Comparison of ENCODE assay signal across 12 cellular contexts in genomic region chr12:6223545-6223944, GRCh38. TPM values are rescaled to one million over a fixed set of nuclear protein-coding genes. Genes with fewer than 3 reads are reported as not detected.
A peak's percentile ranks its signal among the peaks of the same experiment; 100 is the strongest.
DNase-seq lines count a peak whose midpoint lies in the region; ATAC-seq and TF ChIP-seq lines count a peak whose summit lies in the region.
"Had no signal": no experiment of that assay in that cellular context is flagged by ENCODE, and none has a peak within 500 bp of the region (broad histone marks: within the 10 kb centered on the region; RNA-seq: fewer than 3 reads in every experiment).

No MANE protein-coding gene starts in this region.

- H3K27ac ChIP-seq in heart right ventricle (peak overlapping the region in 9 of 10 donors; percentile 57 to 96 (median 87)), gastroesophageal sphincter (peak overlapping the region; percentile 92 to 100 (median 96)), psoas muscle (peak overlapping the region; percentile 84), urinary bladder (ENCODE audit: low read depth) (peak overlapping the region; percentile 3)

- intact Hi-C loops in heart right ventricle (cut with DNase I): no loop called here
- intact Hi-C loops in cardiac septum (cut with DNase I): no loop called here
- intact Hi-C loops in psoas muscle (cut with DNase I): loop anchor here in 1 of 2 donors (10.0 kb wide), 1 partner anchor 1719 kb away; no protein-coding TSS in a partner anchor

- H3K4me3 ChIP-seq in heart right ventricle (no peak overlapping the region), gastroesophageal sphincter (no peak overlapping the region), psoas muscle (no peak overlapping the region), urinary bladder (ENCODE audit: low read depth, low read length) (no peak overlapping the region)

- H3K36me3 ChIP-seq in heart right ventricle (peaks cover 0 to 47% (median 6%) of the 10 kb centered on the region in 9 donors), gastroesophageal sphincter (peaks cover 0 to 14% of the 10 kb centered on the region in 2 donors), psoas muscle (ENCODE audit: insufficient read depth in 1 of 2, low read depth in 1 of 2) (no peaks in the 10 kb centered on the region), urinary bladder (ENCODE audit: insufficient read depth) (no peaks in the 10 kb centered on the region)

- 94 to 96% methylated on average over 10 of the region's 10 CpGs for WGBS in heart right ventricle, 2 donors
- 36 to 60% methylated on average over 3 to 5 of the region's 10 CpGs for WGBS in gastroesophageal sphincter (ENCODE audit: low coverage in 1 of 2), 2 donors
- WGBS in psoas muscle, 3 donors: 92 to 95% (median 92%) methylated on average over 10 of the region's 10 CpGs
- 80% methylated on average over 10 of the region's 10 CpGs for WGBS in urinary bladder

- TF ChIP-seq CTCF in heart right ventricle (IDR thresholded peaks at IDR 0.05) (no peak), gastroesophageal sphincter (IDR thresholded peaks at IDR 0.05) (no peak), psoas muscle (IDR thresholded peaks at IDR 0.05) (no peak)

- TF ChIP-seq POLR2A in gastroesophageal sphincter (IDR thresholded peaks at IDR 0.05): no peak

- DNase-seq in heart right ventricle: no peak
- no peak for DNase-seq in cardiac septum (ENCODE audit: low spot score)
- DNase-seq in psoas muscle: no peak
- DNase-seq: activated CD4-positive, alpha-beta T cell treated with anti-CD3 and anti-CD28 coated beads for 4 hours; left colon; naive thymus-derived CD8-positive, alpha-beta T cell; NCI-H1930 had no signal

- no peaks in the 10 kb centered on the region for H3K9me3 ChIP-seq in heart right ventricle
- no peaks in the 10 kb centered on the region for H3K9me3 ChIP-seq in gastroesophageal sphincter
- H3K9me3 ChIP-seq in psoas muscle: no peaks in the 10 kb centered on the region

- peaks cover 51 to 100% (median 85%) of the 10 kb centered on the region in 9 donors for H3K4me1 ChIP-seq in heart right ventricle
- peaks cover 41 to 100% (median 90%) of the 10 kb centered on the region in 3 donors for H3K4me1 ChIP-seq in gastroesophageal sphincter
- peaks cover 60% of the 10 kb centered on the region for H3K4me1 ChIP-seq in psoas muscle
- H3K4me1 ChIP-seq in urinary bladder (ENCODE audit: insufficient read depth): peaks cover 9% of the 10 kb centered on the region

- H3K27me3 ChIP-seq in heart right ventricle: no peaks in the 10 kb centered on the region
- no peaks in the 10 kb centered on the region for H3K27me3 ChIP-seq in gastroesophageal sphincter
- H3K27me3 ChIP-seq in psoas muscle (ENCODE audit: insufficient read depth in 3 of 3, low read length in 2 of 3): no peaks in the 10 kb centered on the region

- no peak for ATAC-seq in heart right ventricle
- no peak for ATAC-seq in gastroesophageal sphincter
- no peak for ATAC-seq in psoas muscle
- no peak for ATAC-seq in GM19395 (IDR thresholded peaks at IDR 0.05; ENCODE audit: unreplicated experiment)
- ATAC-seq in HG03469 (IDR thresholded peaks at IDR 0.05; ENCODE audit: unreplicated experiment): no peak
- ATAC-seq in GM19351 (IDR thresholded peaks at IDR 0.05; ENCODE audit: unreplicated experiment): no peak
- ATAC-seq: left colon; naive thymus-derived CD8-positive, alpha-beta T cell had no signal

- no peak for TF ChIP-seq EP300 in gastroesophageal sphincter (IDR thresholded peaks at IDR 0.05)

RNA-seq across cellular contexts. Expression of gene CD9, which starts 23.3 kb away (rescaled TPM):
- total RNA-seq in heart right ventricle (10 to 100 TPM; 24.8 to 70.4 (median 52.8) TPM), cardiac septum (70.2 TPM), gastroesophageal sphincter (100 to 1,000 TPM; 379 to 558 (median 468) TPM), psoas muscle (10 to 100 TPM; 23.0 to 40.2 (median 30.6) TPM), urinary bladder (215 TPM)
- polyA plus RNA-seq in heart right ventricle (100 to 1,000 TPM in 1 of 2 donors, 10 to 100 TPM in 1; 52.3 to 109 TPM), psoas muscle (10 to 100 TPM; 26.1 to 90.9 (median 45.4) TPM), urinary bladder (554 TPM)

Comparison
In these comparisons a context has a peak if more than half of its experiments do, and no peak if none do; other contexts are left out.
1. H3K27ac ChIP-seq: peak in every context shown above with its lines; median percentile 96 in gastroesophageal sphincter; 87 in heart right ventricle; 84 in psoas muscle; 3 in urinary bladder.